Comparison of ENCODE assay signal across 1 cellular context in the genomic region with DNA sequence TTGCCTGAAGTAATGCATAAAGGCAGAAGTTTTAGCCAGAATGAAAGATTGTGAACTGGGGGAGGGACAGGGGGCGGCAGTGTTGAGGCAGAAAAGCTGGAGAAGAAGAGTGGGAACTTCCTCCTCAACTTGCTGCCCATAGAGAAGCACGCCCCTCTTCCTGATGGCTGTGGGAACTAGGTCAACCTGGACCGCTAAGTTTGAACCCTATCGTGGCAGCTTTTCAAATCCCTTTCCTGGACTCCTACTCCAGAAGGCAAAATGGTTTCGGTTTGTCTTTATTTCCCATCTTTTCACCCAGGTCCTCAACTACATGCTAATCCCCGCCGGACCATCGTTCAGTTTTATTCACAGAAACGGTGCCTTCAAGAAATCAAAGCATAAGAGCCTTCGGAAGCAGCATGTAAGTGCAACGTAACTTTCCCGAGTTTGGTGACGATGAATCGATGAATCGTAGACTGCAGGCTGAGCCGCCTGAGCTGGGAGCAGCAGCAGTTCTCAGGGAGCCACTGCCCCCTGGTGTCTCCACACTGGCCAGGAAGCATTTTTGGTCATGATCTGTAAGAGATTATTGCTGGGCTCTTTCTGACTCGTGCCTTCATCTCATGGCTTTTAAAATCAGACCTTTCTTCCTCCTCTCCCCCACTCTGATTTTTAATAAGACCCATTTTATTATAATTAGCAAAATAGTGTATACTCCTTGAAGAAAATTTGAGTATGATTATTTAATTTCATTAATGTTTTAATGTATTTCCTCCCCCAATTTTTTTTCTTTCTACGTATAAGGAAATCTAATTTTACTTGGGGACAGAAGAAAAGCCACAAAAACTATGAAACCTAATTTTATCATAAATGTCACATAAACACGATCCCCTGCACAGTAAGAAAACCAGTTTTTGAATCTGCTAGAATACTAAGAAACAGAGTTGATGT.
TF ChIP-seq lines count a peak whose summit lies in the region.

No MANE protein-coding gene starts in this region.

TF ChIP-seq in HepG2, 621 proteins besides CTCF, POLR2A, EP300 and RAD21 (continued from another document and continues in another):
- TF ChIP-seq, protein P1, sequence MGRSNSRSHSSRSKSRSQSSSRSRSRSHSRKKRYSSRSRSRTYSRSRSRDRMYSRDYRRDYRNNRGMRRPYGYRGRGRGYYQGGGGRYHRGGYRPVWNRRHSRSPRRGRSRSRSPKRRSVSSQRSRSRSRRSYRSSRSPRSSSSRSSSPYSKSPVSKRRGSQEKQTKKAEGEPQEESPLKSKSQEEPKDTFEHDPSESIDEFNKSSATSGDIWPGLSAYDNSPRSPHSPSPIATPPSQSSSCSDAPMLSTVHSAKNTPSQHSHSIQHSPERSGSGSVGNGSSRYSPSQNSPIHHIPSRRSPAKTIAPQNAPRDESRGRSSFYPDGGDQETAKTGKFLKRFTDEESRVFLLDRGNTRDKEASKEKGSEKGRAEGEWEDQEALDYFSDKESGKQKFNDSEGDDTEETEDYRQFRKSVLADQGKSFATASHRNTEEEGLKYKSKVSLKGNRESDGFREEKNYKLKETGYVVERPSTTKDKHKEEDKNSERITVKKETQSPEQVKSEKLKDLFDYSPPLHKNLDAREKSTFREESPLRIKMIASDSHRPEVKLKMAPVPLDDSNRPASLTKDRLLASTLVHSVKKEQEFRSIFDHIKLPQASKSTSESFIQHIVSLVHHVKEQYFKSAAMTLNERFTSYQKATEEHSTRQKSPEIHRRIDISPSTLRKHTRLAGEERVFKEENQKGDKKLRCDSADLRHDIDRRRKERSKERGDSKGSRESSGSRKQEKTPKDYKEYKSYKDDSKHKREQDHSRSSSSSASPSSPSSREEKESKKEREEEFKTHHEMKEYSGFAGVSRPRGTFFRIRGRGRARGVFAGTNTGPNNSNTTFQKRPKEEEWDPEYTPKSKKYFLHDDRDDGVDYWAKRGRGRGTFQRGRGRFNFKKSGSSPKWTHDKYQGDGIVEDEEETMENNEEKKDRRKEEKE (IDR thresholded peaks at IDR 0.05) = no peak
- TF ChIP-seq EEA1 (CRISPR knock-in tag; IDR thresholded peaks at IDR 0.05; ENCODE audit: borderline replicate concordance) = no peak
- 0 out of 2 replicates have a peak, but pooled peaks have one; percentile 19 for TF ChIP-seq ZNF441 (CRISPR knock-in tag; IDR thresholded peaks at IDR 0.05; ENCODE audit: borderline replicate concordance)
- TF ChIP-seq KDM2A (CRISPR knock-in tag; IDR thresholded peaks at IDR 0.05; ENCODE audit: borderline replicate concordance, low read depth) = peak; percentile 78; the same call in 1 of the 2 replicates
- TF ChIP-seq, protein P2, sequence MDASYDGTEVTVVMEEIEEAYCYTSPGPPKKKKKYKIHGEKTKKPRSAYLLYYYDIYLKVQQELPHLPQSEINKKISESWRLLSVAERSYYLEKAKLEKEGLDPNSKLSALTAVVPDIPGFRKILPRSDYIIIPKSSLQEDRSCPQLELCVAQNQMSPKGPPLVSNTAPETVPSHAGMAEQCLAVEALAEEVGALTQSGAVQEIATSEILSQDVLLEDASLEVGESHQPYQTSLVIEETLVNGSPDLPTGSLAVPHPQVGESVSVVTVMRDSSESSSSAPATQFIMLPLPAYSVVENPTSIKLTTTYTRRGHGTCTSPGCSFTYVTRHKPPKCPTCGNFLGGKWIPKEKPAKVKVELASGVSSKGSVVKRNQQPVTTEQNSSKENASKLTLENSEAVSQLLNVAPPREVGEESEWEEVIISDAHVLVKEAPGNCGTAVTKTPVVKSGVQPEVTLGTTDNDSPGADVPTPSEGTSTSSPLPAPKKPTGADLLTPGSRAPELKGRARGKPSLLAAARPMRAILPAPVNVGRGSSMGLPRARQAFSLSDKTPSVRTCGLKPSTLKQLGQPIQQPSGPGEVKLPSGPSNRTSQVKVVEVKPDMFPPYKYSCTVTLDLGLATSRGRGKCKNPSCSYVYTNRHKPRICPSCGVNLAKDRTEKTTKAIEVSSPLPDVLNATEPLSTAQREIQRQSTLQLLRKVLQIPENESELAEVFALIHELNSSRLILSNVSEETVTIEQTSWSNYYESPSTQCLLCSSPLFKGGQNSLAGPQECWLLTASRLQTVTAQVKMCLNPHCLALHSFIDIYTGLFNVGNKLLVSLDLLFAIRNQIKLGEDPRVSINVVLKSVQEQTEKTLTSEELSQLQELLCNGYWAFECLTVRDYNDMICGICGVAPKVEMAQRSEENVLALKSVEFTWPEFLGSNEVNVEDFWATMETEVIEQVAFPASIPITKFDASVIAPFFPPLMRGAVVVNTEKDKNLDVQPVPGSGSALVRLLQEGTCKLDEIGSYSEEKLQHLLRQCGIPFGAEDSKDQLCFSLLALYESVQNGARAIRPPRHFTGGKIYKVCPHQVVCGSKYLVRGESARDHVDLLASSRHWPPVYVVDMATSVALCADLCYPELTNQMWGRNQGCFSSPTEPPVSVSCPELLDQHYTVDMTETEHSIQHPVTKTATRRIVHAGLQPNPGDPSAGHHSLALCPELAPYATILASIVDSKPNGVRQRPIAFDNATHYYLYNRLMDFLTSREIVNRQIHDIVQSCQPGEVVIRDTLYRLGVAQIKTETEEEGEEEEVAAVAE (CRISPR knock-in tag; IDR thresholded peaks at IDR 0.05; ENCODE audit: borderline replicate concordance) = no peak
- 0 out of 2 replicates have a peak, but pooled peaks have one; percentile 33 for TF ChIP-seq ERF (CRISPR knock-in tag; IDR thresholded peaks at IDR 0.05)
- peak; percentile 83 for TF ChIP-seq SMC3 (IDR thresholded peaks at IDR 0.05; ENCODE audit: low read length)
- TF ChIP-seq PHF5A (CRISPR knock-in tag; IDR thresholded peaks at IDR 0.05; ENCODE audit: low read depth, unreplicated experiment) = no peak
- TF ChIP-seq PITX1 (CRISPR knock-in tag; IDR thresholded peaks at IDR 0.05) = no peak
- TF ChIP-seq KLF11 (CRISPR knock-in tag; IDR thresholded peaks at IDR 0.05) = peak; percentile 40; the same call in 1 of the 2 replicates
- TF ChIP-seq, protein P3, sequence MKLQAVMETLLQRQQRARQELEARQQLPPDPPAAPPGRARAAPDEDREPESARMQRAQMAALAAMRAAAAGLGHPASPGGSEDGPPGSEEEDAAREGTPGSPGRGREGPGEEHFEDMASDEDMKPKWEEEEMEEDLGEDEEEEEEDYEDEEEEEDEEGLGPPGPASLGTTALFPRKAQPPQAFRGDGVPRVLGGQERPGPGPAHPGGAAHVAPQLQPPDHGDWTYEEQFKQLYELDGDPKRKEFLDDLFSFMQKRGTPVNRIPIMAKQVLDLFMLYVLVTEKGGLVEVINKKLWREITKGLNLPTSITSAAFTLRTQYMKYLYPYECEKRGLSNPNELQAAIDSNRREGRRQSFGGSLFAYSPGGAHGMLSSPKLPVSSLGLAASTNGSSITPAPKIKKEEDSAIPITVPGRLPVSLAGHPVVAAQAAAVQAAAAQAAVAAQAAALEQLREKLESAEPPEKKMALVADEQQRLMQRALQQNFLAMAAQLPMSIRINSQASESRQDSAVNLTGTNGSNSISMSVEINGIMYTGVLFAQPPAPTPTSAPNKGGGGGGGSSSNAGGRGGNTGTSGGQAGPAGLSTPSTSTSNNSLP (IDR thresholded peaks at IDR 0.05; ENCODE audit: low read depth, low read length) = 0 out of 2 replicates have a peak, but pooled peaks have one; percentile 41
- TF ChIP-seq SOX13 (IDR thresholded peaks at IDR 0.05) = no peak
- peak in 1 of 2 experiments; percentile 25; a peak in 1 of 4 replicates for TF ChIP-seq SOX13 (CRISPR knock-in tag; conservative IDR thresholded peaks at IDR 0.05 in 1 of 2, IDR thresholded peaks at IDR 0.05 in 1 of 2)
- TF ChIP-seq, protein P4, sequence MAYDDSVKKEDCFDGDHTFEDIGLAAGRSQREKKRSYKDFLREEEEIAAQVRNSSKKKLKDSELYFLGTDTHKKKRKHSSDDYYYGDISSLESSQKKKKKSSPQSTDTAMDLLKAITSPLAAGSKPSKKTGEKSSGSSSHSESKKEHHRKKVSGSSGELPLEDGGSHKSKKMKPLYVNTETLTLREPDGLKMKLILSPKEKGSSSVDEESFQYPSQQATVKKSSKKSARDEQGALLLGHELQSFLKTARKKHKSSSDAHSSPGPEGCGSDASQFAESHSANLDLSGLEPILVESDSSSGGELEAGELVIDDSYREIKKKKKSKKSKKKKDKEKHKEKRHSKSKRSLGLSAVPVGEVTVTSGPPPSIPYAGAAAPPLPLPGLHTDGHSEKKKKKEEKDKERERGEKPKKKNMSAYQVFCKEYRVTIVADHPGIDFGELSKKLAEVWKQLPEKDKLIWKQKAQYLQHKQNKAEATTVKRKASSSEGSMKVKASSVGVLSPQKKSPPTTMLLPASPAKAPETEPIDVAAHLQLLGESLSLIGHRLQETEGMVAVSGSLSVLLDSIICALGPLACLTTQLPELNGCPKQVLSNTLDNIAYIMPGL (CRISPR knock-in tag; IDR thresholded peaks at IDR 0.05; ENCODE audit: borderline replicate concordance in 1 of 2, low read depth in 1 of 2) = peak; percentile 78 to 79; a peak in 2 of 4 replicates
- no peak for TF ChIP-seq GTF3A (CRISPR knock-in tag; conservative IDR thresholded peaks at IDR 0.05)
- TF ChIP-seq ZNF878 (CRISPR knock-in tag; IDR thresholded peaks at IDR 0.05) = 0 out of 2 replicates have a peak, but pooled peaks have one; percentile 45
- TF ChIP-seq RBM22 (optimal IDR thresholded peaks at IDR 0.05; ENCODE audit: low read length) = no peak
- TF ChIP-seq, protein P5, sequence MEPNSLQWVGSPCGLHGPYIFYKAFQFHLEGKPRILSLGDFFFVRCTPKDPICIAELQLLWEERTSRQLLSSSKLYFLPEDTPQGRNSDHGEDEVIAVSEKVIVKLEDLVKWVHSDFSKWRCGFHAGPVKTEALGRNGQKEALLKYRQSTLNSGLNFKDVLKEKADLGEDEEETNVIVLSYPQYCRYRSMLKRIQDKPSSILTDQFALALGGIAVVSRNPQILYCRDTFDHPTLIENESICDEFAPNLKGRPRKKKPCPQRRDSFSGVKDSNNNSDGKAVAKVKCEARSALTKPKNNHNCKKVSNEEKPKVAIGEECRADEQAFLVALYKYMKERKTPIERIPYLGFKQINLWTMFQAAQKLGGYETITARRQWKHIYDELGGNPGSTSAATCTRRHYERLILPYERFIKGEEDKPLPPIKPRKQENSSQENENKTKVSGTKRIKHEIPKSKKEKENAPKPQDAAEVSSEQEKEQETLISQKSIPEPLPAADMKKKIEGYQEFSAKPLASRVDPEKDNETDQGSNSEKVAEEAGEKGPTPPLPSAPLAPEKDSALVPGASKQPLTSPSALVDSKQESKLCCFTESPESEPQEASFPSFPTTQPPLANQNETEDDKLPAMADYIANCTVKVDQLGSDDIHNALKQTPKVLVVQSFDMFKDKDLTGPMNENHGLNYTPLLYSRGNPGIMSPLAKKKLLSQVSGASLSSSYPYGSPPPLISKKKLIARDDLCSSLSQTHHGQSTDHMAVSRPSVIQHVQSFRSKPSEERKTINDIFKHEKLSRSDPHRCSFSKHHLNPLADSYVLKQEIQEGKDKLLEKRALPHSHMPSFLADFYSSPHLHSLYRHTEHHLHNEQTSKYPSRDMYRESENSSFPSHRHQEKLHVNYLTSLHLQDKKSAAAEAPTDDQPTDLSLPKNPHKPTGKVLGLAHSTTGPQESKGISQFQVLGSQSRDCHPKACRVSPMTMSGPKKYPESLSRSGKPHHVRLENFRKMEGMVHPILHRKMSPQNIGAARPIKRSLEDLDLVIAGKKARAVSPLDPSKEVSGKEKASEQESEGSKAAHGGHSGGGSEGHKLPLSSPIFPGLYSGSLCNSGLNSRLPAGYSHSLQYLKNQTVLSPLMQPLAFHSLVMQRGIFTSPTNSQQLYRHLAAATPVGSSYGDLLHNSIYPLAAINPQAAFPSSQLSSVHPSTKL (CRISPR knock-in tag; IDR thresholded peaks at IDR 0.05) = 0 out of 2 replicates have a peak, but pooled peaks have one; percentile 31
- 0 out of 2 replicates have a peak, but pooled peaks have one; percentile 43 for TF ChIP-seq KMT2B (CRISPR knock-in tag; IDR thresholded peaks at IDR 0.05)
- TF ChIP-seq, protein P6, sequence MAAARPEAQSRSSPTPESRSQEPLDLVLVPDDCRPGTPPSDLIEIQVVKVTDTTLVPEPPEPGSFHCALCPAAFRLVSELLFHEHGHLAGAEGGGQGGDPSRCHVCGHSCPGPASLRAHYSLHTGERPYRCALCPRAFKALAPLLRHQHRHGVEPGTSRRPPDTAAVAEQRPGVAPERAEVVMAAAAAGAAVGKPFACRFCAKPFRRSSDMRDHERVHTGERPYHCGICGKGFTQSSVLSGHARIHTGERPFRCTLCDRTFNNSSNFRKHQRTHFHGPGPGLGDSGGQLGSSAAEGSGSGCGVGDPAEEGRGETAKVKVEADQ (CRISPR knock-in tag; IDR thresholded peaks at IDR 0.05; ENCODE audit: borderline replicate concordance) = no peak
- TF ChIP-seq ZNF644 (CRISPR knock-in tag; IDR thresholded peaks at IDR 0.05; ENCODE audit: low read depth) = 0 out of 2 replicates have a peak, but pooled peaks have one; percentile 8
- TF ChIP-seq RFXAP (CRISPR knock-in tag; IDR thresholded peaks at IDR 0.05; ENCODE audit: borderline replicate concordance) = 0 out of 2 replicates have a peak, but pooled peaks have one; percentile 39
- TF ChIP-seq ZNF10 (CRISPR knock-in tag; IDR thresholded peaks at IDR 0.05; ENCODE audit: borderline replicate concordance, low read depth) = no peak
- 0 out of 2 replicates have a peak, but pooled peaks have one; percentile 52 for TF ChIP-seq HOXA5 (CRISPR knock-in tag; IDR thresholded peaks at IDR 0.05)
- TF ChIP-seq, protein P7, sequence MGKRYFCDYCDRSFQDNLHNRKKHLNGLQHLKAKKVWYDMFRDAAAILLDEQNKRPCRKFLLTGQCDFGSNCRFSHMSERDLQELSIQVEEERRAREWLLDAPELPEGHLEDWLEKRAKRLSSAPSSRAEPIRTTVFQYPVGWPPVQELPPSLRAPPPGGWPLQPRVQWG (CRISPR knock-in tag; IDR thresholded peaks at IDR 0.05; ENCODE audit: borderline replicate concordance, low read depth) = no peak
- no peak for TF ChIP-seq ZNF510 (CRISPR knock-in tag; IDR thresholded peaks at IDR 0.05; ENCODE audit: low read depth)
- TF ChIP-seq ZNF598 (CRISPR knock-in tag; IDR thresholded peaks at IDR 0.05; ENCODE audit: borderline replicate concordance) = 0 out of 2 replicates have a peak, but pooled peaks have one; percentile 18
- no peak for TF ChIP-seq ATAD3A (CRISPR knock-in tag; IDR thresholded peaks at IDR 0.05)
- peak; percentile 94; the same call in 1 of the 2 replicates for TF ChIP-seq ZNF557 (CRISPR knock-in tag; IDR thresholded peaks at IDR 0.05)
- no peak for TF ChIP-seq ZFP41 (CRISPR knock-in tag; IDR thresholded peaks at IDR 0.05; ENCODE audit: borderline replicate concordance)
- no peak for TF ChIP-seq PLRG1 (conservative IDR thresholded peaks at IDR 0.05)
- peak; percentile 58; the same call in 1 of the 2 replicates for TF ChIP-seq ZMYM4 (CRISPR knock-in tag; IDR thresholded peaks at IDR 0.05)
- TF ChIP-seq ZNF788 (CRISPR knock-in tag; IDR thresholded peaks at IDR 0.05; ENCODE audit: borderline replicate concordance) = no peak
